In genomic region chr7:22782616-22783232, GRCh38 we compare ENCODE assay signal across 8 cellular contexts. TPM values are rescaled to one million over a fixed set of nuclear protein-coding genes. Genes with fewer than 3 reads are reported as not detected.
DNase-seq lines count a peak whose midpoint lies in the region; ATAC-seq, FAIRE-seq and TF ChIP-seq lines count a peak whose summit lies in the region.

No MANE protein-coding gene starts in this region.

- peak overlapping the region; percentile 59 for H3K27ac ChIP-seq in hepatocyte

- no peaks in the 10 kb centered on the region for H3K9me3 ChIP-seq in hepatocyte (ENCODE audit: low read depth)

- no peak overlapping the region for H2AFZ ChIP-seq in hepatocyte

- DNase-seq in D721Med (ENCODE audit: insufficient read length, low spot score) (no peak), KG1 (lab: John Stamatoyannopoulos, UW) (peak; percentile 17), T follicular helper cell (ENCODE audit: low read depth) (peak; percentile 40), hepatocyte (ENCODE audit: low spot score) (peak; percentile 42)
- peak; percentile 79 for DNase-seq in activated naive CD8-positive, alpha-beta T cell treated with anti-CD3 and anti-CD28 coated beads, Interleukin-2, amount 50 U/mL, for 24 hours
- peak; percentile 23 to 72 for DNase-seq in stimulated activated CD4-positive, alpha-beta T cell treated with anti-CD3 and anti-CD28 coated beads, Interleukin-1b, Interleukin-23, amount 100 ng/mL, for 1 hour (ENCODE audit: low read depth in 2 of 2)

- H3K4me3 Mint-ChIP-seq in activated naive CD8-positive, alpha-beta T cell treated with anti-CD3 and anti-CD28 coated beads, Interleukin-2, amount 50 U/mL, for 24 hours: no peak overlapping the region

- WGBS in hepatocyte (ENCODE audit: low lambda C conversion rate, missing lambda C conversion rate): 60% methylated on average over 7 of the region's 7 CpGs

- H3K79me2 ChIP-seq in hepatocyte: no peaks in the 10 kb centered on the region

- no peaks in the 10 kb centered on the region for H3K36me3 Mint-ChIP-seq in activated naive CD8-positive, alpha-beta T cell treated with anti-CD3 and anti-CD28 coated beads, Interleukin-2, amount 50 U/mL, for 24 hours (ENCODE audit: low read depth)

- H3K4me1 ChIP-seq in hepatocyte (ENCODE audit: insufficient read depth): peaks cover 19% of the 10 kb centered on the region

- H3K4me1 Mint-ChIP-seq in activated naive CD8-positive, alpha-beta T cell treated with anti-CD3 and anti-CD28 coated beads, Interleukin-2, amount 50 U/mL, for 24 hours: no peaks in the 10 kb centered on the region

- no peak overlapping the region for H3K4me2 ChIP-seq in hepatocyte

- H4K20me1 ChIP-seq in hepatocyte (ENCODE audit: insufficient read depth, poor library complexity, severe bottlenecking): no peaks in the 10 kb centered on the region

- no peak overlapping the region for H3K27ac Mint-ChIP-seq in activated naive CD8-positive, alpha-beta T cell treated with anti-CD3 and anti-CD28 coated beads, Interleukin-2, amount 50 U/mL, for 24 hours

- H3K4me3 ChIP-seq in hepatocyte: no peak overlapping the region

- no peak for FAIRE-seq in D721Med (lab: Jason Lieb, UNC)

- no peaks in the 10 kb centered on the region for H3K27me3 ChIP-seq in hepatocyte

- H3K9me2 ChIP-seq in hepatocyte (replicated peaks; ENCODE audit: insufficient read depth): no peaks in the 10 kb centered on the region

- no peaks in the 10 kb centered on the region for H3K36me3 ChIP-seq in hepatocyte (replicated peaks; ENCODE audit: insufficient read depth, low read depth)

- peaks cover 5% of the 10 kb centered on the region for H3K27me3 Mint-ChIP-seq in activated naive CD8-positive, alpha-beta T cell treated with anti-CD3 and anti-CD28 coated beads, Interleukin-2, amount 50 U/mL, for 24 hours

- TF ChIP-seq CTCF in D721Med (IDR thresholded peaks at IDR 0.05; ENCODE audit: insufficient read depth, missing control alignments): peak; percentile 54
- peak; percentile 43 for TF ChIP-seq CTCF in hepatocyte (IDR thresholded peaks at IDR 0.05; ENCODE audit: poor library complexity)

- ATAC-seq in GM19467 (IDR thresholded peaks at IDR 0.05; ENCODE audit: unreplicated experiment) (peak; percentile 82), HG03469 (IDR thresholded peaks at IDR 0.05; ENCODE audit: unreplicated experiment) (no peak)
- ATAC-seq in activated naive CD8-positive, alpha-beta T cell treated with anti-CD3 and anti-CD28 coated beads, Interleukin-2, amount 50 U/mL, for 24 hours: peak; percentile 72

- no peaks in the 10 kb centered on the region for H3K9me3 Mint-ChIP-seq in activated naive CD8-positive, alpha-beta T cell treated with anti-CD3 and anti-CD28 coated beads, Interleukin-2, amount 50 U/mL, for 24 hours

RNA-seq across cellular contexts. Expression of gene TOMM7, which starts 39.9 kb away (rescaled TPM):
- 115 and 215 TPM in 2 replicates for total RNA-seq in hepatocyte
- polyA plus RNA-seq in hepatocyte: 322 and 366 TPM in 2 replicates

RNA-seq across cellular contexts. Expression of gene IL6, which starts 55.7 kb away (rescaled TPM):
- total RNA-seq in hepatocyte: 1.6 and 4.3 TPM in 2 replicates
- polyA plus RNA-seq in hepatocyte: 3.4 and 3.5 TPM in 2 replicates
